In the genomic region with DNA sequence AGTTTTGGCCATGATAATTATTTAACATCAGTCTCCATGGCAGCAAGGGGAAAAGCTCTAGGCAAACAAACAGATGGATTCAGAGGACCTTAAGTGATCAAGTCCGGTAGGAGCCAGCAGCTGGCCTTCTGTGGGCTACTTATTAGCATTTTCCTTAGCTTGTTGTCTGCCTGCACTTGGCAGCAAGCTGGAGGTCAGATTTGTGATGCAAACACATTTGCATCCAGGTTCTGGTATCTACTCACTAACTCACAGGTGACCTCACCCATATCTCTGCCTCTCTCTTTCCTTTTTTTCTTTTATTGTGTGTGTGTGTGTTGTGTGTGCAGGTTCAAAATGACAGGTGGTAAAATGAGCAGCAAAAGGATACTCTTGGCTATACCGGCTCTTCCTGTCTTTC, we compare ENCODE assay signal across 9 cellular contexts. TPM values are rescaled to one million over a fixed set of nuclear protein-coding genes. Genes with fewer than 3 reads are reported as not detected.
DNase-seq lines count a peak whose midpoint lies in the region; ATAC-seq and TF ChIP-seq lines count a peak whose summit lies in the region.
"Had no signal": no experiment of that assay in that cellular context is flagged by ENCODE, and none has a peak within 500 bp of the region (broad histone marks: within the 10 kb centered on the region; RNA-seq: fewer than 3 reads in every experiment).

No MANE protein-coding gene starts in this region.

- no peak for TF ChIP-seq CTCF in cardiac muscle cell (IDR thresholded peaks at IDR 0.05; ENCODE audit: low read depth, low read length)

- H3K27me3 ChIP-seq in SJCRH30 = no peaks in the 10 kb centered on the region
- H3K27me3 ChIP-seq in cardiac muscle cell = no peaks in the 10 kb centered on the region
- no peaks in the 10 kb centered on the region for H3K27me3 ChIP-seq in skeletal muscle tissue (ENCODE audit: control insufficient read depth in 3 of 3, insufficient read depth in 3 of 3, low read length in 3 of 3)

- H3K4me3 ChIP-seq in SJCRH30 = peak overlapping the region; percentile 7; the same call in 1 of the 2 replicates
- H3K4me3 ChIP-seq in cardiac muscle cell = no peak overlapping the region
- H3K4me3 ChIP-seq in skeletal muscle tissue (ENCODE audit: low read length in 3 of 3) = peak overlapping the region; percentile 21 to 41 (median 41)

- ATAC-seq in GM19324 (IDR thresholded peaks at IDR 0.05; ENCODE audit: low FRiP score, unreplicated experiment) = no peak

- peak; percentile 27 for DNase-seq in HCEC 1CT
- DNase-seq in SJCRH30 = peak; percentile 51 to 63
- peak; percentile 26 to 53 for DNase-seq in cardiac muscle cell (ENCODE audit: low read depth in 1 of 2, low spot score in 1 of 2)
- no peak for DNase-seq in stimulated activated CD4-positive, alpha-beta T cell treated with anti-CD3 and anti-CD28 coated beads, Interleukin-4, amount 100 ng/mL, for 4 hours
- DNase-seq in NOMO-1 treated with dmso at 0.1 percent for 144 hours (lab: John Stamatoyannopoulos, UW; ENCODE audit: unreplicated experiment) = no peak
- DNase-seq in OCI-M1 (lab: John Stamatoyannopoulos, UW) = no peak
- DNase-seq: stimulated activated CD4-positive, alpha-beta T cell treated with anti-CD3 and anti-CD28 coated beads, Interleukin-2, amount 100 ng/mL, for 24 hours had no signal

- H3K36me3 ChIP-seq in SJCRH30 (peaks cover 2% of the 10 kb centered on the region; the same call in 1 of the 2 replicates), cardiac muscle cell (no peaks in the 10 kb centered on the region), skeletal muscle tissue (ENCODE audit: control insufficient read depth in 3 of 3, insufficient read depth in 3 of 3, low read length in 3 of 3) (no peaks in the 10 kb centered on the region)

- H3K27ac ChIP-seq in SJCRH30 (peak overlapping the region; percentile 40), cardiac muscle cell (peak overlapping the region; percentile 86), skeletal muscle tissue (ENCODE audit: low read depth, low read length) (peak overlapping the region; percentile 77)

- H3K4me1 ChIP-seq in SJCRH30 (peaks cover 19% of the 10 kb centered on the region), cardiac muscle cell (ENCODE audit: low read depth) (peaks cover 41% of the 10 kb centered on the region), skeletal muscle tissue (ENCODE audit: control insufficient read depth in 3 of 3, insufficient read depth in 3 of 3, low read length in 3 of 3) (peaks cover 10 to 15% (median 11%) of the 10 kb centered on the region in 3 donors)

- peak overlapping the region; percentile 26 to 51 (median 35) for H3K9ac ChIP-seq in skeletal muscle tissue (ENCODE audit: low read depth in 1 of 3, low read length in 3 of 3)

- H3K9me3 ChIP-seq in SJCRH30 (replicated peaks) (no peaks in the 10 kb centered on the region), cardiac muscle cell (ENCODE audit: low read depth) (no peaks in the 10 kb centered on the region), skeletal muscle tissue (ENCODE audit: control insufficient read depth in 3 of 3, low read length in 3 of 3) (no peaks in the 10 kb centered on the region)

RNA-seq across cellular contexts. Expression of gene ARHGAP42, which starts 32.3 kb away (rescaled TPM):
- 23.3 and 26.5 TPM in 2 replicates for total RNA-seq in SJCRH30 (2014; rRNA removed; shearing (Covaris generic))
- total RNA-seq in cardiac muscle cell = 90.9 and 135 TPM in 2 replicates
- 64.8 and 91.3 TPM in 2 replicates for polyA plus RNA-seq in cardiac muscle cell
- 23.5 TPM for total RNA-seq in skeletal muscle tissue

Comparison
In these comparisons a context has a peak if more than half of its experiments do, and no peak if none do; other contexts are left out.
1. DNase-seq: peak in HCEC 1CT (single experiment), SJCRH30 (2 of 2) and cardiac muscle cell (2 of 2); none in stimulated activated CD4-positive, alpha-beta T cell treated with anti-CD3 and anti-CD28 coated beads, Interleukin-4, amount 100 ng/mL, for 4 hours (0 of 2), NOMO-1 treated with dmso at 0.1 percent for 144 hours (single experiment) and OCI-M1 (single experiment).
2. Peak in every context shown above with its lines, with median percentiles within 50 percentile points of each other: H3K27ac ChIP-seq.